In genomic region chr7:1844336-1844955, GRCh38 we compare ENCODE assay signal across 17 cellular contexts.
DNase-seq lines count a peak whose midpoint lies in the region; ATAC-seq, FAIRE-seq and TF ChIP-seq lines count a peak whose summit lies in the region.
"Had no signal": no experiment of that assay in that cellular context is flagged by ENCODE, and none has a peak within 500 bp of the region (broad histone marks: within the 10 kb centered on the region; RNA-seq: fewer than 3 reads in every experiment).

No MANE protein-coding gene starts in this region.

- H3K9me3 Mint-ChIP-seq in nephron progenitor cell = no peaks in the 10 kb centered on the region
- no peaks in the 10 kb centered on the region for H3K9me3 Mint-ChIP-seq in activated T-cell treated with anti-CD3 and anti-CD28 coated beads, Interleukin-2, amount 50 U/mL, for 4 hours
- H3K9me3 Mint-ChIP-seq: CD4-positive, alpha-beta T cell; immature natural killer cell had no signal

- H3K27me3 Mint-ChIP-seq in nephron progenitor cell (ENCODE audit: low read depth, poor library complexity) = peaks cover 4% of the 10 kb centered on the region
- H3K27me3 Mint-ChIP-seq in activated T-cell treated with anti-CD3 and anti-CD28 coated beads, Interleukin-2, amount 50 U/mL, for 4 hours (ENCODE audit: low read depth) = no peaks in the 10 kb centered on the region
- H3K27me3 Mint-ChIP-seq: CD4-positive, alpha-beta T cell had no signal

- peak overlapping the region; percentile 91 for H3K4me2 ChIP-seq in BLaER1

- no peak overlapping the region for H3K4me3 Mint-ChIP-seq in nephron progenitor cell
- no peak overlapping the region for H3K4me3 Mint-ChIP-seq in activated T-cell treated with anti-CD3 and anti-CD28 coated beads, Interleukin-2, amount 50 U/mL, for 4 hours
- H3K4me3 Mint-ChIP-seq: CD4-positive, alpha-beta T cell; immature natural killer cell had no signal

- no peak overlapping the region for H3K9ac ChIP-seq in BLaER1

- no peaks in the 10 kb centered on the region for H3K9me3 ChIP-seq in BLaER1
- H3K9me3 ChIP-seq: adrenal gland, psoas muscle, thyroid gland had no signal

- DNase-seq in erythroblast (lab: John Stamatoyannopoulos, UW) (no peak), nephron progenitor cell (peak; percentile 10), NCI-H1048 (lab: John Stamatoyannopoulos, UW) (no peak), GM12891 (ENCODE audit: insufficient read length, low spot score) (no peak)
- DNase-seq in activated T-cell treated with anti-CD3 and anti-CD28 coated beads, Interleukin-2, amount 50 U/mL, for 4 hours = no peak
- DNase-seq: GOT3, immature natural killer cell, NCI-H1092, NCI-H345 had no signal

- peak overlapping the region; percentile 66; the same call in 1 of the 2 replicates for H3K27ac ChIP-seq in BLaER1
- H3K27ac ChIP-seq: adrenal gland, psoas muscle, thyroid gland had no signal

- H3K4me1 ChIP-seq in BLaER1 = peaks cover 84% of the 10 kb centered on the region
- H3K4me1 ChIP-seq: adrenal gland, psoas muscle, thyroid gland had no signal

- peaks cover 64% of the 10 kb centered on the region for H3K4me1 Mint-ChIP-seq in nephron progenitor cell
- peaks cover 2% of the 10 kb centered on the region for H3K4me1 Mint-ChIP-seq in activated T-cell treated with anti-CD3 and anti-CD28 coated beads, Interleukin-2, amount 50 U/mL, for 4 hours (ENCODE audit: low read depth)

- no peak for TF ChIP-seq CTCF in nephron progenitor cell (IDR thresholded peaks at IDR 0.05)

- H3K36me3 ChIP-seq in BLaER1 = peaks cover 35% of the 10 kb centered on the region
- H3K36me3 ChIP-seq: adrenal gland, thyroid gland had no signal

- peak; percentile 11 for ATAC-seq in GM18502 (IDR thresholded peaks at IDR 0.05; ENCODE audit: poor library complexity, unreplicated experiment)
- ATAC-seq in HG03097 (IDR thresholded peaks at IDR 0.05; ENCODE audit: low FRiP score, unreplicated experiment) = no peak
- ATAC-seq in activated T-cell treated with anti-CD3 and anti-CD28 coated beads, Interleukin-2, amount 50 U/mL, for 4 hours = no peak
- ATAC-seq: activated CD4-positive, CD25-positive, alpha-beta regulatory T cell treated with anti-CD3 and anti-CD28 coated beads, Interleukin-2, amount 50 U/mL, for 24 hours; psoas muscle had no signal

- TF ChIP-seq POLR2A in erythroblast (IDR thresholded peaks at IDR 0.05; ENCODE audit: low read length) (peak; percentile 16), GM12891 (IDR thresholded peaks at IDR 0.05; ENCODE audit: low read depth, low read length) (no peak)

- no peak for FAIRE-seq in GM12891 (lab: Jason Lieb, UNC)

- H3K27ac Mint-ChIP-seq in nephron progenitor cell = no peak overlapping the region
- H3K27ac Mint-ChIP-seq: CD4-positive, alpha-beta T cell; immature natural killer cell had no signal

- no peaks in the 10 kb centered on the region for H3K27me3 ChIP-seq in BLaER1
- H3K27me3 ChIP-seq: adrenal gland, thyroid gland had no signal

- peak overlapping the region; percentile 34 for H3K4me3 ChIP-seq in BLaER1
- H3K4me3 ChIP-seq: adrenal gland, psoas muscle, thyroid gland had no signal

- peaks cover 6% of the 10 kb centered on the region for H3K36me3 Mint-ChIP-seq in nephron progenitor cell (ENCODE audit: low read depth)
- peaks cover 20% of the 10 kb centered on the region for H3K36me3 Mint-ChIP-seq in activated T-cell treated with anti-CD3 and anti-CD28 coated beads, Interleukin-2, amount 50 U/mL, for 4 hours (ENCODE audit: insufficient read depth)

- peaks cover 99% of the 10 kb centered on the region for H4K20me1 ChIP-seq in BLaER1

TF ChIP-seq in GM12891, 5 proteins besides CTCF, POLR2A, EP300 and RAD21:
- no peak for TF ChIP-seq SPI1 (IDR thresholded peaks at IDR 0.05; ENCODE audit: low read depth, low read length)
- TF ChIP-seq POLR2AphosphoS5 (IDR thresholded peaks at IDR 0.05; ENCODE audit: low read depth, low read length) = no peak
- TF ChIP-seq TAF1 (IDR thresholded peaks at IDR 0.05; ENCODE audit: low read depth, low read length) = no peak
- no peak for TF ChIP-seq POU2F2 (IDR thresholded peaks at IDR 0.05; ENCODE audit: low read depth, low read length)
- no peak for TF ChIP-seq PAX5 (IDR thresholded peaks at IDR 0.05; ENCODE audit: insufficient read depth, low read length, severe bottlenecking)
